9 cellular contexts compared by ENCODE assay signal in the genomic region with DNA sequence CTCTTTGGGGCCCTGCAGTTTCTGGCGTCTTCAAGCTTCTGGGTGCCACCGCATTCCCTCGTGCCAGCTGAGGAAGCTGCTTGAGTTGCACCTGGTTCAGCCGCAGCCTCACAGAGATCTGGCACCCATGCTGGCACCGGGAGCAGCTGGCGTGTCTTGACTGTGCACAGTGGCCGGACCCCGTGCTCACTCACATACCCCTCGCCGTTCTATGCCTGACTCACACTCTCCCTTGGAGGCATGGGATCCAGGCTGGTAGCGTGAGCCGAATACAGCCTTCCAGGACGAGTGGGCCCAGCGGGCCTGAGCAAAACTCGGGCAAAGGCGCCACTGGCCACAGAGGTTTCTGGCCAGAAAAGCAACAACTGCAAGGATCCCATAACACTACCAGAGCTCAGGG.
"Had no signal": no experiment of that assay in that cellular context is flagged by ENCODE, and none has a peak within 500 bp of the region (broad histone marks: within the 10 kb centered on the region; RNA-seq: fewer than 3 reads in every experiment).

No MANE protein-coding gene starts in this region.

- H3K36me3 ChIP-seq: HAP-1 had no signal

- H3K27ac ChIP-seq: GM23248, HL-60 had no signal

- H3K4me3 ChIP-seq: GM23248, HAP-1 had no signal

- H3K9ac ChIP-seq: GM23248 had no signal

- DNase-seq: GM23248, GOT3, H7, HFFc6, IMR-90, KBM-7 had no signal

- H3K4me1 ChIP-seq: HAP-1 had no signal

- H2AFZ ChIP-seq: GM23248 had no signal

- H3K9me3 ChIP-seq: HAP-1 had no signal

- ATAC-seq: HCT116 had no signal
